Comparison of ENCODE assay signal across 8 cellular contexts in genomic region chr1:230426246-230427101, GRCh38. TPM values are rescaled to one million over a fixed set of nuclear protein-coding genes. Genes with fewer than 3 reads are reported as not detected.
DNase-seq lines count a peak whose midpoint lies in the region; ATAC-seq, FAIRE-seq and TF ChIP-seq lines count a peak whose summit lies in the region.

Gene PGBD5, minus strand, starts transcription at chr1:230426332. Its CDS starts 404 bp downstream, at chr1:230425928.

- DNase-seq in AG04449 (ENCODE audit: low read depth, low spot score) = no peak
- DNase-seq in NCI-H2227 (lab: John Stamatoyannopoulos, UW; ENCODE audit: unreplicated experiment) = peak; percentile 93
- peak; percentile 82 for DNase-seq in activated CD4-positive, alpha-beta T cell treated with anti-CD3 and anti-CD28 coated beads for 36 hours
- peak; percentile 34 for DNase-seq in dedifferentiated amniotic fluid mesenchymal stem cell (ENCODE audit: extremely low spot score)
- peak; percentile 41 for DNase-seq in HepG2 (ENCODE audit: low spot score)
- DNase-seq in stimulated activated CD4-positive, alpha-beta T cell treated with anti-CD3 and anti-CD28 coated beads, Interleukin-4, amount 100 ng/mL, for 48 hours (ENCODE audit: low read depth in 2 of 2) = peak; percentile 59 to 60

- no peak within 1 kb of the TSS for H3K27ac Mint-ChIP-seq in activated CD4-positive, alpha-beta T cell treated with anti-CD3 and anti-CD28 coated beads for 36 hours

- peak; percentile 59 for ATAC-seq in GM18873 (IDR thresholded peaks at IDR 0.05; ENCODE audit: low FRiP score, unreplicated experiment)
- peak; percentile 67 for ATAC-seq in HG03108 (IDR thresholded peaks at IDR 0.05; ENCODE audit: unreplicated experiment)
- ATAC-seq in activated CD4-positive, alpha-beta T cell treated with anti-CD3 and anti-CD28 coated beads for 36 hours = peak; percentile 89
- ATAC-seq in HepG2 = peak; percentile 92

- TF ChIP-seq EP300 in HepG2 (IDR thresholded peaks at IDR 0.05; ENCODE audit: low read depth in 2 of 2, low read length in 2 of 2) (no peak), HepG2 (CRISPR knock-in tag; IDR thresholded peaks at IDR 0.05; ENCODE audit: borderline replicate concordance) (0 out of 2 replicates have a peak, but pooled peaks have one; percentile 18)

- peaks cover 3% of the 10 kb centered on the region; the same call in 1 of the 2 replicates for H4K20me1 ChIP-seq in HepG2 (ENCODE audit: insufficient read depth, low read length)

- no peaks in the 10 kb centered on the region for H3K9me3 Mint-ChIP-seq in activated CD4-positive, alpha-beta T cell treated with anti-CD3 and anti-CD28 coated beads for 36 hours (ENCODE audit: low read depth)

- CTCF ChIA-PET in AG04449 (lab: Yijun Ruan, JAX) = no interaction called here
- CTCF ChIA-PET in activated CD4-positive, alpha-beta T cell treated with anti-CD3 and anti-CD28 coated beads for 36 hours (lab: Charles Lee) = no interaction called here
- CTCF ChIA-PET in HepG2 (lab: Yijun Ruan, JAX; ENCODE audit: low intra/inter-chr PET ratio, low total read pairs) = no interaction called here

- peak within 1 kb of the TSS; percentile 60 for H3K4me3 Mint-ChIP-seq in activated CD4-positive, alpha-beta T cell treated with anti-CD3 and anti-CD28 coated beads for 36 hours

- BruUV-seq in HepG2 (replicated peaks; lab: Mats Ljungman, UMichigan) = no TSS peak

- WGBS in HepG2 (ENCODE audit: low lambda C conversion rate) = 13% methylated on average over 5 of the region's 93 CpGs

- no peaks in the 10 kb centered on the region for H3K79me2 ChIP-seq in HepG2 (ENCODE audit: insufficient read depth, low read length)

- intact Hi-C loops in activated CD4-positive, alpha-beta T cell treated with anti-CD3 and anti-CD28 coated beads for 36 hours (cut with DNase I, micrococcal nuclease) = loop anchor here in 1 of 2 experiments (1.0 to 10.0 kb wide), 5 partner anchors 216 to 992 kb away; partner anchors contain the start of genes ACTA1, C1orf198, COG2 and FAM89A
- intact Hi-C loops in HepG2 (cut with micrococcal nuclease; ENCODE audit: unreplicated experiment) = no loop called here

- peaks cover 9 to 40% of the 10 kb centered on the region in 2 experiments; a peak in 4 of 5 replicates for H3K27me3 ChIP-seq in HepG2 (ENCODE audit: control insufficient read depth in 1 of 2, insufficient read depth in 2 of 2, low read length in 2 of 2)

- H2AFZ ChIP-seq in HepG2 (ENCODE audit: low read length) = no peak within 1 kb of the TSS

- TF ChIP-seq CTCF in AG04449 (IDR thresholded peaks at IDR 0.05; ENCODE audit: insufficient read depth, low read length, missing control alignments) (no peak), HepG2 (CRISPR knock-in tag; IDR thresholded peaks at IDR 0.05) (no peak)

- H3K4me1 Mint-ChIP-seq in activated CD4-positive, alpha-beta T cell treated with anti-CD3 and anti-CD28 coated beads for 36 hours = peaks cover 7% of the 10 kb centered on the region

- in situ Hi-C loops in HepG2 (cut with HindIII; ENCODE audit: extremely low pct_ligation_motif_present, low pct_unique_long_range_greater_than_20kb) = no loop called here

- no peaks in the 10 kb centered on the region for H3K4me1 ChIP-seq in HepG2 (ENCODE audit: insufficient read depth, low read length)

- H3K36me3 Mint-ChIP-seq in activated CD4-positive, alpha-beta T cell treated with anti-CD3 and anti-CD28 coated beads for 36 hours (ENCODE audit: low read depth) = no peaks in the 10 kb centered on the region

- POLR2A ChIA-PET in AG04449 (lab: Yijun Ruan, JAX) = no interaction called here
- POLR2A ChIA-PET in activated CD4-positive, alpha-beta T cell treated with anti-CD3 and anti-CD28 coated beads for 36 hours (lab: Charles Lee) = no interaction called here
- POLR2A ChIA-PET in HepG2 (lab: Yijun Ruan, JAX) = no interaction called here

- TF ChIP-seq RAD21 in HepG2 (CRISPR knock-in tag; IDR thresholded peaks at IDR 0.05) = no peak

- H3K4me2 ChIP-seq in HepG2 (ENCODE audit: low read depth, low read length) = peak within 1 kb of the TSS; percentile 58

- H3K9me3 ChIP-seq in HepG2 (ENCODE audit: low read length) = no peaks in the 10 kb centered on the region

- peaks cover 57% of the 10 kb centered on the region for H3K27me3 Mint-ChIP-seq in activated CD4-positive, alpha-beta T cell treated with anti-CD3 and anti-CD28 coated beads for 36 hours

- FAIRE-seq in HepG2 (lab: Jason Lieb, UNC) = no peak

- H3K27ac ChIP-seq in HepG2 (ENCODE audit: extremely low read length, insufficient read depth, low read length) = no peak within 1 kb of the TSS

- TF ChIP-seq POLR2A in HepG2 (IDR thresholded peaks at IDR 0.05; ENCODE audit: insufficient read depth in 1 of 2, low read depth in 2 of 2, low read length in 2 of 2) = no peak

- H3K36me3 ChIP-seq in HepG2 (replicated peaks in 1 of 2; ENCODE audit: control insufficient read depth in 1 of 2, insufficient read depth in 2 of 2, low read length in 2 of 2) = no peaks in the 10 kb centered on the region

- peak within 1 kb of the TSS; percentile 52 for H3K4me3 ChIP-seq in AG04449 (ENCODE audit: low read depth, low read length)
- peak within 1 kb of the TSS; percentile 40 to 58 (median 56); a peak in 4 of 6 replicates for H3K4me3 ChIP-seq in HepG2 (replicated peaks in 1 of 3; ENCODE audit: insufficient read depth in 1 of 3, low read depth in 2 of 3, low read length in 3 of 3)

- H3K9ac ChIP-seq in HepG2 (ENCODE audit: insufficient read depth, low read depth, low read length) = no peak within 1 kb of the TSS

TF ChIP-seq in HepG2, 621 proteins besides CTCF, POLR2A, EP300 and RAD21 (continues in another document):
- TF ChIP-seq MYPOP (CRISPR knock-in tag; IDR thresholded peaks at IDR 0.05) = peak; percentile 80; the same call in 1 of the 2 replicates
- 0 out of 2 replicates have a peak, but pooled peaks have one; percentile 44 for TF ChIP-seq GZF1 (CRISPR knock-in tag; IDR thresholded peaks at IDR 0.05)
- no peak for TF ChIP-seq PAF1 (CRISPR knock-in tag; IDR thresholded peaks at IDR 0.05)
- TF ChIP-seq FOXO4 (CRISPR knock-in tag; conservative IDR thresholded peaks at IDR 0.05) = no peak
- TF ChIP-seq ZNF30 (CRISPR knock-in tag; IDR thresholded peaks at IDR 0.05) = no peak
- no peak for TF ChIP-seq POLR2G (IDR thresholded peaks at IDR 0.05; ENCODE audit: low read depth, low read length)
- no peak for TF ChIP-seq ZBTB3 (CRISPR knock-in tag; IDR thresholded peaks at IDR 0.05; ENCODE audit: borderline replicate concordance, low read depth)

RNA-seq across cellular contexts. Expression of gene PGBD5, which starts in this region (rescaled TPM):
- under 1 TPM in 1 of 2 experiments, not detected in 1; 0.11 TPM for total RNA-seq in activated CD4-positive, alpha-beta T cell treated with anti-CD3 and anti-CD28 coated beads for 36 hours
- 0.13 TPM in 2 replicates for total RNA-seq in HepG2 (2016; rRNA removed; fragmentation: Illumina TruSeq; extraction: Trizol)
- not detected in 2 replicates for total RNA-seq in HepG2 (2016; cell fraction: cytosol; rRNA removed; fragmentation: Illumina TruSeq; extraction: Trizol; ENCODE audit: low read depth)
- total RNA-seq in HepG2 (2016; cell fraction: insoluble cytoplasmic fraction; rRNA removed; fragmentation: Illumina TruSeq; extraction: Trizol) = 0.13 and 0.15 TPM in 2 replicates
- total RNA-seq in HepG2 (2016; cell fraction: membrane; rRNA removed; fragmentation: Illumina TruSeq; extraction: Trizol) = 0.10 and 0.12 TPM in 2 replicates
- total RNA-seq in HepG2 (2016; cell fraction: nucleus; rRNA removed; fragmentation: Illumina TruSeq; extraction: Trizol) = 0.06 and 0.13 TPM in 2 replicates
- polyA plus RNA-seq in HepG2 (2011; rRNA removed) = 0.04 and 0.07 TPM in 2 replicates
- 0.05 and 0.08 TPM in 2 replicates for polyA plus RNA-seq in HepG2 (2011; cell fraction: cytosol; rRNA removed)
- polyA plus RNA-seq in HepG2 (2011; cell fraction: nucleus; rRNA removed) = 0.02 and 0.10 TPM in 2 replicates
- not detected in 2 replicates for polyA plus RNA-seq in HepG2 (2012)
- polyA plus RNA-seq in HepG2 (2016; cell fraction: cytosol; fragmentation: Illumina TruSeq; extraction: Trizol; ENCODE audit: low read depth) = 0.02 TPM in 1 of 2 replicates, not detected in the other
- 0.15 and 0.34 TPM in 2 replicates for polyA plus RNA-seq in HepG2 (2016; cell fraction: insoluble cytoplasmic fraction; fragmentation: Illumina TruSeq; extraction: Trizol; ENCODE audit: low read depth)
- polyA plus RNA-seq in HepG2 (2016; cell fraction: membrane; fragmentation: Illumina TruSeq; extraction: Trizol; ENCODE audit: low read depth) = 0.05 and 0.16 TPM in 2 replicates
- 0.04 TPM in 1 of 2 replicates, not detected in the other for polyA plus RNA-seq in HepG2 (2016; cell fraction: nucleus; fragmentation: Illumina TruSeq; extraction: Trizol; ENCODE audit: insufficient read depth, low read depth)
- 0.20 and 4.5 TPM in 2 replicates for polyA minus RNA-seq in HepG2 (2011; rRNA and poly(A)+ RNA removed; ENCODE audit: low replicate concordance)
- polyA minus RNA-seq in HepG2 (2011; cell fraction: cytosol; rRNA and poly(A)+ RNA removed) = not detected in 2 replicates
- 0.39 TPM in 1 of 2 replicates, not detected in the other for polyA minus RNA-seq in HepG2 (2011; cell fraction: nucleus; rRNA and poly(A)+ RNA removed)

Comparison
In these comparisons a context has a peak if more than half of its experiments do, and no peak if none do; other contexts are left out.
1. Peak in DNase-seq and ATAC-seq in activated CD4-positive, alpha-beta T cell treated with anti-CD3 and anti-CD28 coated beads for 36 hours; RNA of the gene not detected or under 1 TPM.